8 cellular contexts compared by ENCODE assay signal in genomic region chr6:42782689-42783176, GRCh38. TPM values are rescaled to one million over a fixed set of nuclear protein-coding genes. Genes with fewer than 3 reads are reported as not detected.
DNase-seq lines count a peak whose midpoint lies in the region; ATAC-seq and TF ChIP-seq lines count a peak whose summit lies in the region.

No MANE protein-coding gene starts in this region.

- no peak for TF ChIP-seq EP300 in ovary (IDR thresholded peaks at IDR 0.05)

- intact Hi-C loops in Right ventricle myocardium superior (cut with DNase I) (no loop called here), ovary (cut with DNase I) (loop anchor here in 2 of 4 donors (1.0 to 10.0 kb wide), 3 partner anchors 35 to 92 kb away; partner anchors contain the start of genes TBCC (in 2 of the 2) and RPL7L1 (in 1 of the 2))

- peaks cover 4% of the 10 kb centered on the region; the same call in 1 of the 2 replicates for H3K36me3 ChIP-seq in SU-DHL-6 (ENCODE audit: low read length)
- no peaks in the 10 kb centered on the region for H3K36me3 ChIP-seq in ovary
- peaks cover 3% of the 10 kb centered on the region for H3K36me3 ChIP-seq in thymus (ENCODE audit: control insufficient read depth, insufficient read depth)

- H3K4me3 ChIP-seq in SU-DHL-6 (ENCODE audit: insufficient read depth, low read length, poor library complexity, severe bottlenecking) (peak overlapping the region; percentile 72), ovary (peak overlapping the region; percentile 67), thymus (ENCODE audit: low read length) (peak overlapping the region; percentile 98)

- H3K27me3 ChIP-seq in SU-DHL-6 (ENCODE audit: low read length) (no peaks in the 10 kb centered on the region), ovary (no peaks in the 10 kb centered on the region), thymus (ENCODE audit: control insufficient read depth, insufficient read depth) (no peaks in the 10 kb centered on the region)

- H3K4me1 Mint-ChIP-seq in activated naive CD8-positive, alpha-beta T cell treated with anti-CD3 and anti-CD28 coated beads, Interleukin-2, amount 10 ng/mL, durations not matched to agents 7 days and 5 days = peaks cover 34% of the 10 kb centered on the region

- POLR2A ChIA-PET in activated naive CD8-positive, alpha-beta T cell treated with anti-CD3 and anti-CD28 coated beads, Interleukin-2, amount 10 ng/mL, durations not matched to agents 7 days and 5 days (lab: Charles Lee) = interaction anchor here (0.5 to 22.2 kb wide), 21 partner anchors 10 to 847 kb away, joined by 3 to 450 read pairs (median 5); partner anchors contain the start of genes CNPY3, GTPBP2, PEX6 and RPL7L1

- H3K4me1 ChIP-seq in ovary (ENCODE audit: insufficient read depth) = peaks cover 10% of the 10 kb centered on the region
- H3K4me1 ChIP-seq in thymus (ENCODE audit: control insufficient read depth, insufficient read depth, low read length) = peaks cover 7% of the 10 kb centered on the region

- peaks cover 10% of the 10 kb centered on the region for H3K36me3 Mint-ChIP-seq in activated naive CD8-positive, alpha-beta T cell treated with anti-CD3 and anti-CD28 coated beads, Interleukin-2, amount 10 ng/mL, durations not matched to agents 7 days and 5 days

- H3K79me2 ChIP-seq in SU-DHL-6 (ENCODE audit: insufficient read depth, low read length) = peaks cover 59% of the 10 kb centered on the region

- DNase-seq in C1 segment of cervical spinal cord (lab: John Stamatoyannopoulos, UW) (peak in 13 of 14 donors; percentile 33 to 90 (median 74)), NAMALWA (ENCODE audit: low spot score) (peak; percentile 72), Right ventricle myocardium superior (peak; percentile 86), ovary (peak; percentile 73 to 87 (median 81))
- peak; percentile 73 for DNase-seq in activated naive CD8-positive, alpha-beta T cell treated with anti-CD3 and anti-CD28 coated beads, Interleukin-2, amount 10 ng/mL, durations not matched to agents 7 days and 5 days

- peak overlapping the region; percentile 95 for H3K4me3 Mint-ChIP-seq in activated naive CD8-positive, alpha-beta T cell treated with anti-CD3 and anti-CD28 coated beads, Interleukin-2, amount 10 ng/mL, durations not matched to agents 7 days and 5 days

- peak overlapping the region; percentile 92 for H3K27ac ChIP-seq in SU-DHL-6 (ENCODE audit: low read depth, low read length)
- H3K27ac ChIP-seq in ovary = peak overlapping the region; percentile 99 to 100
- peak overlapping the region; percentile 100 for H3K27ac ChIP-seq in thymus (ENCODE audit: low read depth)

- H3K4me2 ChIP-seq in SU-DHL-6 (ENCODE audit: low read depth, low read length, poor library complexity, severe bottlenecking) = peak overlapping the region; percentile 99

- TF ChIP-seq CTCF in SU-DHL-6 (IDR thresholded peaks at IDR 0.05; ENCODE audit: insufficient read depth, low read length, poor library complexity, severe bottlenecking) (no peak), ovary (IDR thresholded peaks at IDR 0.05) (no peak)

- H3K9ac ChIP-seq in SU-DHL-6 (ENCODE audit: low read length) = peak overlapping the region; percentile 95

- peak; percentile 66 for TF ChIP-seq POLR2A in ovary (IDR thresholded peaks at IDR 0.05)

- peaks cover 77% of the 10 kb centered on the region for H3F3A ChIP-seq in SU-DHL-6 (ENCODE audit: insufficient read depth)

- H3K9me2 ChIP-seq in SU-DHL-6 (replicated peaks; ENCODE audit: insufficient read depth, low read length) = no peaks in the 10 kb centered on the region

- ATAC-seq in GM21381 (IDR thresholded peaks at IDR 0.05; ENCODE audit: unreplicated experiment) (peak; percentile 38), Right ventricle myocardium superior (ENCODE audit: poor library complexity) (peak; percentile 67)
- ATAC-seq in activated naive CD8-positive, alpha-beta T cell treated with anti-CD3 and anti-CD28 coated beads, Interleukin-2, amount 10 ng/mL, durations not matched to agents 7 days and 5 days (ENCODE audit: low read depth) = peak; percentile 38

- H3K27ac Mint-ChIP-seq in activated naive CD8-positive, alpha-beta T cell treated with anti-CD3 and anti-CD28 coated beads, Interleukin-2, amount 10 ng/mL, durations not matched to agents 7 days and 5 days = peak overlapping the region; percentile 99

- no peaks in the 10 kb centered on the region for H3K9me3 Mint-ChIP-seq in activated naive CD8-positive, alpha-beta T cell treated with anti-CD3 and anti-CD28 coated beads, Interleukin-2, amount 10 ng/mL, durations not matched to agents 7 days and 5 days

- H3K9me3 ChIP-seq in SU-DHL-6 (ENCODE audit: insufficient read depth, low read length) = no peaks in the 10 kb centered on the region
- H3K9me3 ChIP-seq in ovary = no peaks in the 10 kb centered on the region
- no peaks in the 10 kb centered on the region for H3K9me3 ChIP-seq in thymus (ENCODE audit: control insufficient read depth)

- WGBS in ovary, 3 donors = 1% methylated on average over 41 to 51 of the region's 51 CpGs
- under 1% methylated on average over 48 of the region's 51 CpGs for WGBS in thymus

- H2AFZ ChIP-seq in SU-DHL-6 (ENCODE audit: low read depth, low read length, severe bottlenecking) = no peak overlapping the region

- no peaks in the 10 kb centered on the region for H3K27me3 Mint-ChIP-seq in activated naive CD8-positive, alpha-beta T cell treated with anti-CD3 and anti-CD28 coated beads, Interleukin-2, amount 10 ng/mL, durations not matched to agents 7 days and 5 days

- H4K20me1 ChIP-seq in SU-DHL-6 (ENCODE audit: low read depth, low read length) = no peaks in the 10 kb centered on the region

RNA-seq across cellular contexts. Expression of gene BICRAL, which starts 0.9 kb away (rescaled TPM):
- total RNA-seq in activated naive CD8-positive, alpha-beta T cell treated with anti-CD3 and anti-CD28 coated beads, Interleukin-2, amount 10 ng/mL, durations not matched to agents 7 days and 5 days = 10 to 100 TPM; 28.3 to 29.6 TPM
- total RNA-seq in Right ventricle myocardium superior = 10.8 TPM
- total RNA-seq in ovary = 10 to 100 TPM; 13.3 to 27.1 (median 25.4) TPM
- polyA plus RNA-seq in ovary = 10 to 100 TPM; 10.5 to 24.9 TPM
- polyA plus RNA-seq in thymus = 6.7 TPM

RNA-seq across cellular contexts. Expression of gene TBCC, which starts 36.8 kb away (rescaled TPM):
- total RNA-seq in activated naive CD8-positive, alpha-beta T cell treated with anti-CD3 and anti-CD28 coated beads, Interleukin-2, amount 10 ng/mL, durations not matched to agents 7 days and 5 days = 10 to 100 TPM; 48.6 to 50.4 TPM
- 10.2 TPM for total RNA-seq in Right ventricle myocardium superior
- total RNA-seq in ovary = 10 to 100 TPM; 15.2 to 18.7 (median 16.7) TPM
- 10 to 100 TPM; 14.1 to 15.4 TPM for polyA plus RNA-seq in ovary
- polyA plus RNA-seq in thymus = 64.5 TPM

Comparison
In these comparisons a context has a peak if more than half of its experiments do, and no peak if none do; other contexts are left out.
1. Peak in every context shown above with its lines: DNase-seq, ATAC-seq, H3K4me3 ChIP-seq and H3K27ac ChIP-seq.